Comparison of ENCODE assay signal across 1 cellular context in the genomic region with DNA sequence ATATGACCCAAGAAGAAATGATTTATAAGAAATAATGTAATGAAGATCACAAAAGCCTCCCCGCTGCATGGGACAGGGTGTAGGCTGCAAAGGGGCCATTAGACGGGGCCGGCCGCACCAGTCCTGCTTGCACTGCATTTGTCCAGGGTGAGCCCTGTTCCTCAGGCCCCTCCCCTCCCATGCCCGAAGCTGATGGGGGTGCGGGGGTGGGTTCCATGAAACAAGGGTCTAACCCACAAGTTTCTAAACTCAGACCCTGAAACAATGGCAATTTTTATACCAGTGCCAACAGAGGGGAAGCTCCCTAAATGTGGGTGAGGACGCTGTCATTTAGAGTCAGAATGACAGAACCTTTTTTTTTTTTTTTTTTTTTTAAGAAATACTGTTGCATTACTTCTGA.
TF ChIP-seq lines count a peak whose summit lies in the region.

No MANE protein-coding gene starts in this region.

TF ChIP-seq in HepG2, 621 proteins besides CTCF, POLR2A, EP300 and RAD21 (continued from another document):
- TF ChIP-seq, protein P1, sequence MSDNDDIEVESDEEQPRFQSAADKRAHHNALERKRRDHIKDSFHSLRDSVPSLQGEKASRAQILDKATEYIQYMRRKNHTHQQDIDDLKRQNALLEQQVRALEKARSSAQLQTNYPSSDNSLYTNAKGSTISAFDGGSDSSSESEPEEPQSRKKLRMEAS (IDR thresholded peaks at IDR 0.05): no peak
- no peak for TF ChIP-seq TAF1 (CRISPR knock-in tag; IDR thresholded peaks at IDR 0.05)
- TF ChIP-seq ZNF264 (CRISPR knock-in tag; IDR thresholded peaks at IDR 0.05): no peak
